Comparison of ENCODE assay signal across 15 cellular contexts in the genomic region with DNA sequence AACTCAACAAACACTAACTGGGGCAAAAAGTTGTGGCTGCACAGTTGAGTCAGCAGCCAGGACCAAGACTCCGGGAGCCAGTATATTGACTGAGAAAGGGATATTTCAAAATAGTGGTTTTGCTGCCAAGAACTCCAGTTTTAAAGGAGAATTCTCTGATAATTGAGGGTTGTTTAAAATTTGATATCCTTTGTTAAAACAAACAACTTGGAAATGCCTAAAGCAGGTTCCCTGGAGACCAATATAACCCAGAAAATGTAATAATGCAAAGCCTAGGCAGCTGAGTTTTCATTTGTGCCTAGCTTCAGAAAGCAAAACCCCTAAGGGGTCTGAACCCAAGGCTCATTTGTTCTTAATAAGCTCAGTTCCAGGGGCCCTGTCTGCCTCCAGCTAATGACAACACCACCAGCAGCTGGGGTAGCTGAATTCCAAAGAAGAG.
"Had no signal": no experiment of that assay in that cellular context is flagged by ENCODE, and none has a peak within 500 bp of the region (broad histone marks: within the 10 kb centered on the region; RNA-seq: fewer than 3 reads in every experiment).

No MANE protein-coding gene starts in this region.

- H3K27ac Mint-ChIP-seq: activated CD8-positive, alpha-beta memory T cell treated with anti-CD3 and anti-CD28 coated beads, Interleukin-2, amount 10 ng/mL, durations not matched to agents 7 days and 5 days; activated naive CD4-positive, alpha-beta T cell treated with anti-CD3 and anti-CD28 coated beads, Interleukin-2, amount 50 U/mL, for 72 hours; activated T-cell treated with anti-CD3 and anti-CD28 coated beads, Interleukin-2, amount 50 U/mL, for 24 hours had no signal

- H3K36me3 ChIP-seq: brain microvascular endothelial cell, esophagus muscularis mucosa, stomach, uterus had no signal

- H3K4me1 ChIP-seq: esophagus muscularis mucosa, stomach, uterus had no signal

- DNase-seq: activated CD4-positive, alpha-beta T cell treated with anti-CD3 and anti-CD28 coated beads for 1 hour; activated CD4-positive, alpha-beta T cell treated with anti-CD3 and anti-CD28 coated beads, Interleukin-2, amount 50 U/mL, for 48 hours; activated CD8-positive, alpha-beta memory T cell treated with anti-CD3 and anti-CD28 coated beads, Interleukin-2, amount 10 ng/mL, durations not matched to agents 7 days and 5 days; activated effector memory CD4-positive, alpha-beta T cell treated with Interleukin-2 at 50 U/mL for 16 hours; activated T-cell treated with anti-CD3 and anti-CD28 coated beads, Interleukin-2, amount 50 U/mL, for 24 hours; amygdala; brain microvascular endothelial cell; kidney; stimulated activated CD4-positive, alpha-beta T cell treated with anti-CD3 and anti-CD28 coated beads, Interleukin-4, amount 100 ng/mL, for 4 hours; stomach; T-helper 9 cell; uterus had no signal

- ATAC-seq: activated CD8-positive, alpha-beta memory T cell treated with anti-CD3 and anti-CD28 coated beads, Interleukin-2, amount 10 ng/mL, durations not matched to agents 7 days and 5 days; activated naive CD4-positive, alpha-beta T cell treated with anti-CD3 and anti-CD28 coated beads, Interleukin-2, amount 50 U/mL, for 72 hours had no signal

- H3K27me3 ChIP-seq: brain microvascular endothelial cell, esophagus muscularis mucosa, uterus had no signal

- H3K4me1 Mint-ChIP-seq: activated CD8-positive, alpha-beta memory T cell treated with anti-CD3 and anti-CD28 coated beads, Interleukin-2, amount 10 ng/mL, durations not matched to agents 7 days and 5 days had no signal

- H3K4me3 Mint-ChIP-seq: activated CD8-positive, alpha-beta memory T cell treated with anti-CD3 and anti-CD28 coated beads, Interleukin-2, amount 10 ng/mL, durations not matched to agents 7 days and 5 days; activated T-cell treated with anti-CD3 and anti-CD28 coated beads, Interleukin-2, amount 50 U/mL, for 24 hours had no signal

- H3K27ac ChIP-seq: brain microvascular endothelial cell, esophagus muscularis mucosa, skin epidermis, stomach, uterus had no signal

- H3K36me3 Mint-ChIP-seq: activated CD8-positive, alpha-beta memory T cell treated with anti-CD3 and anti-CD28 coated beads, Interleukin-2, amount 10 ng/mL, durations not matched to agents 7 days and 5 days; activated naive CD4-positive, alpha-beta T cell treated with anti-CD3 and anti-CD28 coated beads, Interleukin-2, amount 50 U/mL, for 72 hours had no signal

- H3K4me3 ChIP-seq: esophagus muscularis mucosa, skin epidermis, stomach, uterus had no signal
